ENCODE assay signal across 8 cellular contexts in genomic region chr2:69830906-69831241, GRCh38. TPM values are rescaled to one million over a fixed set of nuclear protein-coding genes. Genes with fewer than 3 reads are reported as not detected.
DNase-seq lines count a peak whose midpoint lies in the region; ATAC-seq, FAIRE-seq and TF ChIP-seq lines count a peak whose summit lies in the region.
"Not testable (repeated sequence)": the region's sequence is repeated elsewhere in the genome, so short reads cannot be mapped to it uniquely, and the experiment has no call there.

No MANE protein-coding gene starts in this region.

- H3K9ac ChIP-seq in astrocyte (ENCODE audit: low read length), result peak overlapping the region; percentile 89
- H3K9ac ChIP-seq in neuronal stem cell (ENCODE audit: low read depth, low read length, poor library complexity), result not testable (repeated sequence)

- H2BK15ac ChIP-seq in neuronal stem cell (ENCODE audit: low read length), result not testable (repeated sequence)

- not testable (repeated sequence) for H3K9me3 ChIP-seq in CD4-positive, alpha-beta memory T cell (ENCODE audit: control insufficient read depth in 1 of 2, low read length in 2 of 2); astrocyte (ENCODE audit: insufficient read depth, low read depth, low read length); neuronal stem cell (replicated peaks in 1 of 2; ENCODE audit: control insufficient read depth in 2 of 2, insufficient read depth in 1 of 2, low read depth in 1 of 2, low read length in 2 of 2); thoracic aorta

- intact Hi-C loops in CD4-positive, alpha-beta memory T cell (cut with micrococcal nuclease), result not testable (repeated sequence)

- not testable (repeated sequence) for H3K79me1 ChIP-seq in neuronal stem cell (ENCODE audit: low read depth, low read length)

- not testable (repeated sequence) for H3K14ac ChIP-seq in neuronal stem cell (ENCODE audit: low read length)

- not testable (repeated sequence) for H2BK5ac ChIP-seq in neuronal stem cell (ENCODE audit: low read length)

- H3K27ac Mint-ChIP-seq in CD4-positive, alpha-beta memory T cell, result peak overlapping the region in 5 of 7 donors; percentile 27 to 95 (median 91)
- H3K27ac Mint-ChIP-seq in astrocyte (ENCODE audit: unreplicated experiment), result not testable (repeated sequence)
- peak overlapping the region; percentile 82 to 96 (median 90) for H3K27ac Mint-ChIP-seq in immature natural killer cell

- WGBS in neuronal stem cell (ENCODE audit: extremely low coverage in 2 of 2, insufficient read length in 2 of 2, insufficient replicate concordance in 1 of 2), 2 donors, result no CpG with 5 or more reads among the region's 13 CpGs

- H3K9me3 Mint-ChIP-seq in CD4-positive, alpha-beta memory T cell; astrocyte (ENCODE audit: unreplicated experiment); immature natural killer cell: not testable (repeated sequence)

- peaks cover 58% of the 10 kb centered on the region for H3K79me2 ChIP-seq in astrocyte (ENCODE audit: insufficient read depth, low read length)

- H4K20me1 ChIP-seq in astrocyte (ENCODE audit: insufficient read depth, low read length), result not testable (repeated sequence)

- H2AK5ac ChIP-seq in neuronal stem cell (ENCODE audit: low read depth, low read length), result not testable (repeated sequence)

- not testable (repeated sequence) for H3K23ac ChIP-seq in neuronal stem cell (ENCODE audit: low read depth, low read length, poor library complexity)

- H3K4me3 Mint-ChIP-seq in CD4-positive, alpha-beta memory T cell, result peak overlapping the region; percentile 87 to 98 (median 96)
- H3K4me3 Mint-ChIP-seq in astrocyte (ENCODE audit: unreplicated experiment), result peak overlapping the region; percentile 89
- peak overlapping the region; percentile 83 to 95 (median 89) for H3K4me3 Mint-ChIP-seq in immature natural killer cell

- CTCF ChIA-PET in CD4-positive, alpha-beta memory T cell (lab: Charles Lee; ENCODE audit: partially characterized antibody), result interaction anchor here (0.8 to 2.3 kb wide), 2 partner anchors 13 to 106 kb away, joined by 4 to 11 read pairs; no protein-coding TSS in a partner anchor

- not testable (repeated sequence) for H2BK120ac ChIP-seq in neuronal stem cell (ENCODE audit: low read depth, low read length)

- ATAC-seq in thoracic aorta (ENCODE audit: insufficient number of reproducible peaks, low FRiP score, low read depth), result not testable (repeated sequence)

- not testable (repeated sequence) for H3K36me3 ChIP-seq in CD4-positive, alpha-beta memory T cell (ENCODE audit: insufficient read depth, low read length); astrocyte (ENCODE audit: insufficient read depth, low read length); thoracic aorta
- H3K36me3 ChIP-seq in neuronal stem cell (replicated peaks in 1 of 2; ENCODE audit: control insufficient read depth in 2 of 2, insufficient read depth in 2 of 2, low read length in 2 of 2), result peaks cover 2 to 27% of the 10 kb centered on the region in 2 donors

- not testable (repeated sequence) for H3K27ac ChIP-seq in CD4-positive, alpha-beta memory T cell (ENCODE audit: low read depth, low read length); astrocyte (ENCODE audit: low read depth, low read length); neuronal stem cell (replicated peaks; ENCODE audit: low read length); thoracic aorta
- peak overlapping the region; percentile 89 for H3K27ac ChIP-seq in VCaP

- H3K4me1 ChIP-seq in CD4-positive, alpha-beta memory T cell (ENCODE audit: insufficient read depth, low read length), result peaks cover 49% of the 10 kb centered on the region
- H3K4me1 ChIP-seq in astrocyte (ENCODE audit: insufficient read depth, low read length) (peaks cover 13% of the 10 kb centered on the region), thoracic aorta (ENCODE audit: control insufficient read depth in 1 of 2, low read depth in 2 of 2) (peaks cover 19 to 26% of the 10 kb centered on the region in 2 donors)
- H3K4me1 ChIP-seq in neuronal stem cell (ENCODE audit: control insufficient read depth in 2 of 2, insufficient read depth in 1 of 2, low read depth in 1 of 2, low read length in 2 of 2), result not testable (repeated sequence)

- H3K4ac ChIP-seq in neuronal stem cell (ENCODE audit: low read length), result not testable (repeated sequence)

- H4K8ac ChIP-seq in neuronal stem cell (ENCODE audit: low read depth, low read length), result not testable (repeated sequence)

- not testable (repeated sequence) for H4K91ac ChIP-seq in neuronal stem cell (ENCODE audit: low read depth, low read length, poor library complexity)

- not testable (repeated sequence) for H3K27me3 ChIP-seq in CD4-positive, alpha-beta memory T cell (ENCODE audit: insufficient read depth, low read length); astrocyte (ENCODE audit: insufficient read depth, low read length); neuronal stem cell (ENCODE audit: control insufficient read depth in 3 of 3, insufficient read depth in 3 of 3, low read depth in 1 of 3, low read length in 3 of 3); thoracic aorta (replicated peaks; ENCODE audit: insufficient read depth)

- H2BK12ac ChIP-seq in neuronal stem cell (ENCODE audit: low read length), result not testable (repeated sequence)

- not testable (repeated sequence) for H3K18ac ChIP-seq in neuronal stem cell (ENCODE audit: low read length)

- POLR2A ChIA-PET in CD4-positive, alpha-beta memory T cell (lab: Charles Lee; ENCODE audit: partially characterized antibody), result interaction anchor here (2.0 kb wide), 1 partner anchor 394 kb away, joined by 6 read pairs; the partner anchor contains the start of gene NFU1

- not testable (repeated sequence) for H3K27me3 Mint-ChIP-seq in CD4-positive, alpha-beta memory T cell; astrocyte (ENCODE audit: low read depth, unreplicated experiment)
- peaks cover 8 to 16% (median 8%) of the 10 kb centered on the region in 3 donors for H3K27me3 Mint-ChIP-seq in immature natural killer cell (ENCODE audit: low read depth in 3 of 3)

- peaks cover 0 to 31% of the 10 kb centered on the region in 2 donors for H3K36me3 Mint-ChIP-seq in CD4-positive, alpha-beta memory T cell
- not testable (repeated sequence) for H3K36me3 Mint-ChIP-seq in astrocyte (ENCODE audit: low read depth, unreplicated experiment); immature natural killer cell

- not testable (repeated sequence) for H2AFZ ChIP-seq in astrocyte (ENCODE audit: low read depth, low read length); neuronal stem cell (ENCODE audit: low read length)

- peak overlapping the region; percentile 84 for H3K4me2 ChIP-seq in astrocyte (ENCODE audit: low read length)
- peak overlapping the region; percentile 94 for H3K4me2 ChIP-seq in neuronal stem cell (ENCODE audit: insufficient read depth, low read length, poor library complexity, severe bottlenecking)

- peak overlapping the region in 1 of 2 donors; percentile 71 for H3K4me3 ChIP-seq in CD4-positive, alpha-beta memory T cell (ENCODE audit: low read length in 2 of 2)
- peak overlapping the region; percentile 85 for H3K4me3 ChIP-seq in Jurkat, Clone E6-1 (ENCODE audit: low read length)
- H3K4me3 ChIP-seq in astrocyte (ENCODE audit: insufficient read depth, low read depth, low read length) (peak overlapping the region; percentile 72), epithelial cell of esophagus (ENCODE audit: low read length) (peak overlapping the region; percentile 85), neuronal stem cell (ENCODE audit: low read length in 2 of 2) (peak overlapping the region; percentile 57 to 86), thoracic aorta (peak overlapping the region; percentile 78)

- FAIRE-seq in astrocyte (lab: Jason Lieb, UNC), result not testable (repeated sequence)

- H3K4me1 Mint-ChIP-seq in CD4-positive, alpha-beta memory T cell, result peaks cover 33 to 82% (median 56%) of the 10 kb centered on the region in 4 donors
- H3K4me1 Mint-ChIP-seq in astrocyte (ENCODE audit: low read depth, unreplicated experiment) (peaks cover 18% of the 10 kb centered on the region), immature natural killer cell (peaks cover 58 to 68% of the 10 kb centered on the region in 2 donors)

- TF ChIP-seq CTCF in VCaP (conservative IDR thresholded peaks at IDR 0.05); astrocyte (IDR thresholded peaks at IDR 0.05; ENCODE audit: insufficient read depth, low read depth, low read length); epithelial cell of esophagus (IDR thresholded peaks at IDR 0.05; ENCODE audit: insufficient read depth, low read depth, low read length, missing control alignments); thoracic aorta (IDR thresholded peaks at IDR 0.05): not testable (repeated sequence)

- DNase-seq in CD4-positive, alpha-beta memory T cell; Jurkat, Clone E6-1 (ENCODE audit: low read depth, low spot score); astrocyte (ENCODE audit: low read depth); epithelial cell of esophagus (ENCODE audit: low read depth); immature natural killer cell; neuronal stem cell (ENCODE audit: low spot score); thoracic aorta (ENCODE audit: low spot score): not testable (repeated sequence)

RNA-seq across cellular contexts. Expression of gene GMCL1, which starts 1.4 kb away (rescaled TPM):
- total RNA-seq in CD4-positive, alpha-beta memory T cell, result 10 to 100 TPM; 28.2 to 31.8 TPM
- 10 to 100 TPM; 27.7 to 37.8 TPM for polyA plus RNA-seq in CD4-positive, alpha-beta memory T cell
- 26.0 TPM for polyA plus RNA-seq in Jurkat, Clone E6-1 (2012; ENCODE audit: insufficient read depth, insufficient read length)
- total RNA-seq in astrocyte (9.5 and 12.7 TPM in 2 replicates), thoracic aorta (10 to 100 TPM; 13.5 to 24.1 TPM)
- 10 to 100 TPM; 38.4 to 52.9 (median 38.9) TPM for polyA plus RNA-seq in immature natural killer cell
- polyA plus RNA-seq in neuronal stem cell (2013, experiment 1 of 2), result 25.9 TPM
- 31.8 TPM for polyA plus RNA-seq in neuronal stem cell (2013, experiment 2 of 2)
